In the genomic region with DNA sequence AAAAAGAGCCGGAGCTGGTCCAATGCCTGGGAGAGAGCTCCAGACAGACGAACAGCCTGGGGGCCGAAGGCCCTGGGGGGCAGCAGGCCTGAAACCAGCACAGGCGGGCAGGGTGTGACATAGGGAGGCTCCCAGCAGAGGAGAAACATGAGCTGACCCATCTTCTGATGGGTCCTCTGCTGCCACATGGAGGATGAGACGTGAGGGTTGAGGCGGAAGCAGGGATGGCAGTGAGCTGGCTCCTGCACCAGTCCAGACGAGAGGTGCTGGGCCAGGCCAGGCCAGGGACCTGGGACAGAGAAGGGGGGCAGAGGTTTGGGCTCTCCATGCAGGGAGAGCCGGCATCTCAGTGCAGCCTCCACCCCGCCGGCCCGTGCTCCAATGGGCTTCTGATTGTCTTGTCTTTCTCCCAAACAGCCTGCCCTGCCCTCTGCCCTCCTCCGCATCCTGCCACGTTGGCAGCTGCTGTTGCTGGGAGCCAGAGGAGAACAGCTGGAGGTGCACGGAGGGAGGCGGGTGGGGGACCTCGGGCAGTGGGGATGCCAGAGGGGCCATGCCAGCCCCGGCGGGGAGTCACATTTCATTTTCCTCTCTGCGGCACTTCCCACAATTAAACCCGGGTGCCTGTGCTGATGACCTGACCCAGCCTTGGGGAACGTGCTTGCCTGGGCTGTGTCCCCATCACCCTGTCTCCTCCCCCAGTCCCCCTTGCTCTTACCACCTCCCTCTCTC, we compare ENCODE assay signal across 10 cellular contexts.
A peak's percentile ranks its signal among the peaks of the same experiment; 100 is the strongest.
DNase-seq lines count a peak whose midpoint lies in the region; ATAC-seq and TF ChIP-seq lines count a peak whose summit lies in the region.
"Had no signal": no experiment of that assay in that cellular context is flagged by ENCODE, and none has a peak within 500 bp of the region (broad histone marks: within the 10 kb centered on the region; RNA-seq: fewer than 3 reads in every experiment).

No MANE protein-coding gene starts in this region.

- H2BK15ac ChIP-seq in mesenchymal stem cell (ENCODE audit: low read depth, poor library complexity, severe bottlenecking) = peak overlapping the region; percentile 12

- H3K9me3 ChIP-seq in right cardiac atrium (ENCODE audit: control insufficient read depth, low read length) = no peaks in the 10 kb centered on the region
- no peaks in the 10 kb centered on the region for H3K9me3 ChIP-seq in NT2/D1 (ENCODE audit: insufficient read depth, low read length)
- H3K9me3 ChIP-seq in mesenchymal stem cell (ENCODE audit: control insufficient read depth, low read length) = no peaks in the 10 kb centered on the region
- H3K9me3 ChIP-seq: upper lobe of left lung had no signal

- no peak overlapping the region for H3K4me3 ChIP-seq in right cardiac atrium (ENCODE audit: low read length)
- H3K4me3 ChIP-seq in NT2/D1 (ENCODE audit: insufficient read length, low read depth) = no peak overlapping the region
- no peak overlapping the region for H3K4me3 ChIP-seq in mesenchymal stem cell (ENCODE audit: insufficient read depth in 1 of 2, low read depth in 1 of 2, low read length in 2 of 2)
- H3K4me3 ChIP-seq: upper lobe of left lung had no signal

- H3K36me3 ChIP-seq in NT2/D1 (ENCODE audit: insufficient read depth, insufficient read length, low read length) = no peaks in the 10 kb centered on the region
- peaks cover 0 to 11% of the 10 kb centered on the region in 2 experiments for H3K36me3 ChIP-seq in mesenchymal stem cell (ENCODE audit: control insufficient read depth in 1 of 2, insufficient read depth in 2 of 2, low read depth in 1 of 2, low read length in 2 of 2)
- H3K36me3 ChIP-seq: upper lobe of left lung had no signal

- H3K27ac Mint-ChIP-seq in activated naive CD4-positive, alpha-beta T cell treated with anti-CD3 and anti-CD28 coated beads, Interleukin-2, amount 50 U/mL, for 72 hours = no peak overlapping the region

- H3K4me1 ChIP-seq in right cardiac atrium (ENCODE audit: control insufficient read depth, insufficient read depth, low read length) = peaks cover 12% of the 10 kb centered on the region
- H3K4me1 ChIP-seq in NT2/D1 (ENCODE audit: insufficient read depth, insufficient read length) = peaks cover 33% of the 10 kb centered on the region
- peaks cover 23% of the 10 kb centered on the region for H3K4me1 ChIP-seq in mesenchymal stem cell (ENCODE audit: control insufficient read depth, insufficient read depth, low read depth, low read length)

- H4K91ac ChIP-seq in mesenchymal stem cell (ENCODE audit: low read length) = peak overlapping the region; percentile 43

- H3K9me3 Mint-ChIP-seq in activated naive CD4-positive, alpha-beta T cell treated with anti-CD3 and anti-CD28 coated beads, Interleukin-2, amount 50 U/mL, for 72 hours = no peaks in the 10 kb centered on the region

- peak overlapping the region; percentile 26 for H3K9ac ChIP-seq in NT2/D1 (ENCODE audit: insufficient read length, low read depth)
- H3K9ac ChIP-seq in mesenchymal stem cell (ENCODE audit: low read length) = no peak overlapping the region

- DNase-seq in right cardiac atrium = peak in 1 of 3 donors; percentile 69
- no peak for DNase-seq in cardiac septum (ENCODE audit: low spot score)
- DNase-seq in NT2/D1 (ENCODE audit: low read depth, low spot score) = no peak
- no peak for DNase-seq in mesenchymal stem cell
- DNase-seq in GM10248 (ENCODE audit: extremely low spot score) = no peak
- DNase-seq in activated naive CD4-positive, alpha-beta T cell treated with anti-CD3 and anti-CD28 coated beads, Interleukin-2, amount 50 U/mL, for 72 hours (ENCODE audit: low spot score in 2 of 2) = no peak
- no peak for DNase-seq in activated naive CD4-positive, alpha-beta T cell treated with anti-CD3 and anti-CD28 coated beads, Interleukin-2, amount 50 U/mL, for 16 hours

- no peak overlapping the region for H3K14ac ChIP-seq in mesenchymal stem cell (ENCODE audit: low read length in 2 of 2)

- H2AK5ac ChIP-seq in mesenchymal stem cell (ENCODE audit: low read length, severe bottlenecking) = no peak overlapping the region

- H2BK120ac ChIP-seq in mesenchymal stem cell (ENCODE audit: low read depth, low read length) = peak overlapping the region; percentile 61

- H3K4me2 ChIP-seq in mesenchymal stem cell (ENCODE audit: low read length, poor library complexity, severe bottlenecking) = no peak overlapping the region

- no peak overlapping the region for H2AFZ ChIP-seq in mesenchymal stem cell (ENCODE audit: low read depth, low read length)

- peak overlapping the region in 1 of 2 experiments; percentile 2 for H3K18ac ChIP-seq in mesenchymal stem cell (ENCODE audit: low read depth in 1 of 2, low read length in 2 of 2)

- peak overlapping the region in 1 of 2 experiments; percentile 50 for H2BK12ac ChIP-seq in mesenchymal stem cell (ENCODE audit: low read length in 2 of 2)

- no peak overlapping the region for H4K8ac ChIP-seq in mesenchymal stem cell (ENCODE audit: low read length)

- no peak for TF ChIP-seq CTCF in GM10248 (IDR thresholded peaks at IDR 0.05; ENCODE audit: control extremely low read depth, extremely low read depth, low read depth, missing control alignments)

- no peak overlapping the region for H2BK5ac ChIP-seq in mesenchymal stem cell (ENCODE audit: low read depth, low read length, poor library complexity, severe bottlenecking)

- intact Hi-C loops in right cardiac atrium (cut with DNase I) (no loop called here), cardiac septum (cut with DNase I) (no loop called here)

- peaks cover 16% of the 10 kb centered on the region for H3K79me1 ChIP-seq in mesenchymal stem cell (replicated peaks; ENCODE audit: low read length, poor library complexity, severe bottlenecking)

- POLR2A ChIA-PET in GM10248 (lab: Yijun Ruan, JAX) = no interaction called here

- no peaks in the 10 kb centered on the region for H3K36me3 Mint-ChIP-seq in activated naive CD4-positive, alpha-beta T cell treated with anti-CD3 and anti-CD28 coated beads, Interleukin-2, amount 50 U/mL, for 72 hours

- CTCF ChIA-PET in GM10248 (lab: Yijun Ruan, JAX) = interaction anchor here (0.8 to 1.2 kb wide), 2 partner anchors 9 to 26 kb away, joined by 3 read pairs; no protein-coding TSS in a partner anchor

- H3K27me3 ChIP-seq in right cardiac atrium (ENCODE audit: control insufficient read depth, insufficient read depth) = no peaks in the 10 kb centered on the region
- no peaks in the 10 kb centered on the region for H3K27me3 ChIP-seq in NT2/D1 (ENCODE audit: insufficient read depth, insufficient read length)
- H3K27me3 ChIP-seq in mesenchymal stem cell (ENCODE audit: control insufficient read depth in 1 of 2, insufficient read depth in 1 of 2, low read length in 2 of 2) = peaks cover 0 to 34% of the 10 kb centered on the region in 2 experiments
- H3K27me3 ChIP-seq: upper lobe of left lung had no signal

- H3K27ac ChIP-seq in right cardiac atrium (ENCODE audit: low read length) = no peak overlapping the region
- H3K27ac ChIP-seq in mesenchymal stem cell (ENCODE audit: low read length, poor library complexity, severe bottlenecking) = no peak overlapping the region
- H3K27ac ChIP-seq: C4-2B, upper lobe of left lung had no signal

- no peak overlapping the region for H3K23ac ChIP-seq in mesenchymal stem cell (ENCODE audit: low read length in 2 of 2)

- 52% methylated on average over 21 of the region's 21 CpGs for WGBS in right cardiac atrium
- WGBS in mesenchymal stem cell = 56% methylated on average over 21 of the region's 21 CpGs

- peak; percentile 22 to 51 for ATAC-seq in right cardiac atrium
- ATAC-seq in activated naive CD4-positive, alpha-beta T cell treated with anti-CD3 and anti-CD28 coated beads, Interleukin-2, amount 50 U/mL, for 72 hours = no peak
- no peak for ATAC-seq in activated CD4-positive, CD25-positive, alpha-beta regulatory T cell treated with anti-CD3 and anti-CD28 coated beads, Interleukin-2, amount 50 U/mL, for 24 hours

- peak overlapping the region in 1 of 2 experiments; percentile 2 for H3K4ac ChIP-seq in mesenchymal stem cell (ENCODE audit: low read depth in 1 of 2, low read length in 2 of 2)

Comparison
In these comparisons a context has a peak if more than half of its experiments do, and no peak if none do; other contexts are left out.
1. ATAC-seq: peak in right cardiac atrium (2 of 2); none in activated naive CD4-positive, alpha-beta T cell treated with anti-CD3 and anti-CD28 coated beads, Interleukin-2, amount 50 U/mL, for 72 hours (0 of 2) and activated CD4-positive, CD25-positive, alpha-beta regulatory T cell treated with anti-CD3 and anti-CD28 coated beads, Interleukin-2, amount 50 U/mL, for 24 hours (0 of 2).